In the genomic region with DNA sequence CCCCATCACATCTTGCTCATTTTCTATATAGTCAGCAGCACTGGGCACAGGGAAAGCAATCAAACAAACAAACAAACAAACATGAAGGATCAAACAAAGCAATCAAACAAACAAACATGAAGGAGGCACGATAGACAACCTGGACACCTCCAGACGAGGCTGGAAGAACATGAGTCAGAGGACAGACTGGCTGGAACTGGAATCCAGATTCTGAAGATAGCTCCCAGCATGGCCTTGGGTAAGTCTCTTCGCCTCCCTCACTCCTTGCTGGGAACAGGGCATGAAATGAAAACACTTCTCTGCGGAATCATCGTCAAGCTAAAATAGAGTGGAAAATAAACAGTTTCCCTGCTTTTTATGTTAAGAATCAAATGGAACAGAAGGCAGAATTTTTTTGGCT, we compare ENCODE assay signal across 9 cellular contexts.
"Had no signal": no experiment of that assay in that cellular context is flagged by ENCODE, and none has a peak within 500 bp of the region (broad histone marks: within the 10 kb centered on the region; RNA-seq: fewer than 3 reads in every experiment).

No MANE protein-coding gene starts in this region.

- H3K36me3 ChIP-seq: HAP-1 had no signal

- DNase-seq: GM23248, GOT3, H7, HFFc6, IMR-90, KG1 had no signal

- ATAC-seq: HCT116, K562 had no signal

- H3K27ac ChIP-seq: GM23248 had no signal

- H3K4me3 Mint-ChIP-seq: HFFc6 had no signal

- H3K27ac Mint-ChIP-seq: HFFc6 had no signal

- H3K9me3 ChIP-seq: HAP-1 had no signal
